ENCODE assay signal across 25 cellular contexts in the genomic region with DNA sequence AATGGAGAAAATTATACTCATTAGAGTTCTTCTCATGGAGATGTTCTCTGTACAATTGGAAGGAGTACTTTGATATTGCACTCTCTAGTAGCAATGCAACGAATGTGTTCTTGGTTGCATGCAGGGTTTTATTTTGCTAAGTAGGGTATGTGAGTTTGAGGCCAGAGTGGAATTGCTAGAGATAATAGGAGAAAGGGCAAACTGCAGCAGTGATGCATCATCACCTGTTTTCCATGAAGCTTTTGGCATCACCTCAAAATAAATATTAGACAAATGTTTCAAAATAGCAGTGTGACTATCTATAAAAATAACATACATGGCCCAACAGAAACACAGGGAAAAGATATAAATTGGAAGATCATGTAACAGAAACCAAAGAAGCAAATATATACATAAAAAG.
DNase-seq lines count a peak whose midpoint lies in the region; TF ChIP-seq lines count a peak whose summit lies in the region.
"Had no signal": no experiment of that assay in that cellular context is flagged by ENCODE, and none has a peak within 500 bp of the region (broad histone marks: within the 10 kb centered on the region; RNA-seq: fewer than 3 reads in every experiment).

No MANE protein-coding gene starts in this region.

- H3K27ac Mint-ChIP-seq in mesothelial cell of epicardium = peak overlapping the region; percentile 8
- H3K27ac Mint-ChIP-seq: activated CD4-positive, alpha-beta T cell treated with anti-CD3 and anti-CD28 coated beads, Interleukin-2, amount 10 ng/mL, durations not matched to agents 7 days and 5 days; activated naive CD8-positive, alpha-beta T cell treated with anti-CD3 and anti-CD28 coated beads, Interleukin-2, amount 50 U/mL, for 24 hours; activated T-helper 2 cell treated with anti-CD3 and anti-CD28 coated beads, Interferon-gamma antibody, Interleukin-2, Interleukin-4, amounts not matched to agents 10 μg/mL and 5 μg/mL and 100 μg/mL, durations not matched to agents 14 hours and 24 hours and 36 hours; H9; memory B cell; naive thymus-derived CD4-positive, alpha-beta T cell had no signal

- intact Hi-C loops in spleen (cut with DNase I; ENCODE audit: low total_unique reads) (no loop called here), colonic mucosa (cut with DNase I) (no loop called here)

- H3K27me3 ChIP-seq in spleen (replicated peaks in 1 of 7) = no peaks in the 10 kb centered on the region
- no peaks in the 10 kb centered on the region for H3K27me3 ChIP-seq in suprapubic skin
- H3K27me3 ChIP-seq in colonic mucosa = no peaks in the 10 kb centered on the region
- H3K27me3 ChIP-seq: BE2C, hepatocyte, ovary, tibial nerve had no signal

- H3K27me3 Mint-ChIP-seq in mesothelial cell of epicardium (ENCODE audit: low read depth) = peaks cover 4% of the 10 kb centered on the region
- H3K27me3 Mint-ChIP-seq: activated CD4-positive, alpha-beta T cell treated with anti-CD3 and anti-CD28 coated beads, Interleukin-2, amount 10 ng/mL, durations not matched to agents 7 days and 5 days had no signal

- H3K4me3 Mint-ChIP-seq in mesothelial cell of epicardium = no peak overlapping the region
- H3K4me3 Mint-ChIP-seq: activated CD4-positive, alpha-beta T cell treated with anti-CD3 and anti-CD28 coated beads, Interleukin-2, amount 10 ng/mL, durations not matched to agents 7 days and 5 days; activated naive CD8-positive, alpha-beta T cell treated with anti-CD3 and anti-CD28 coated beads, Interleukin-2, amount 50 U/mL, for 24 hours; central memory CD8-positive, alpha-beta T cell; H9; memory B cell; naive thymus-derived CD4-positive, alpha-beta T cell had no signal

- H3K9ac ChIP-seq in colonic mucosa (ENCODE audit: low read depth in 2 of 2, low read length in 2 of 2) = no peak overlapping the region

- TF ChIP-seq CTCF in mesothelial cell of epicardium (IDR thresholded peaks at IDR 0.05; ENCODE audit: unreplicated experiment) (no peak), spleen (IDR thresholded peaks at IDR 0.05 in 8 of 11, conservative IDR thresholded peaks at IDR 0.05 in 3 of 11) (no peak), suprapubic skin (IDR thresholded peaks at IDR 0.05) (no peak), colonic mucosa (IDR thresholded peaks at IDR 0.05) (no peak)

- peaks cover 8% of the 10 kb centered on the region for H3K36me3 Mint-ChIP-seq in mesothelial cell of epicardium

- TF ChIP-seq POLR2A in spleen (IDR thresholded peaks at IDR 0.05) = no peak
- no peak for TF ChIP-seq POLR2A in suprapubic skin (IDR thresholded peaks at IDR 0.05)

- H3K27ac ChIP-seq in spleen (no peak overlapping the region), suprapubic skin (no peak overlapping the region), colonic mucosa (no peak overlapping the region)
- H3K27ac ChIP-seq: hepatocyte, ovary, tibial nerve had no signal

- 65 to 92% (median 69%) methylated on average over 1 of the region's 1 CpG for WGBS in spleen, 5 donors
- 59% methylated on average over 1 of the region's 1 CpG for WGBS in suprapubic skin

- peaks cover 0 to 7% (median 0%) of the 10 kb centered on the region in 8 donors for H3K9me3 ChIP-seq in spleen
- no peaks in the 10 kb centered on the region for H3K9me3 ChIP-seq in suprapubic skin
- no peaks in the 10 kb centered on the region for H3K9me3 ChIP-seq in colonic mucosa
- H3K9me3 ChIP-seq: BE2C, ovary, tibial nerve had no signal

- H3K4me3 ChIP-seq in spleen = no peak overlapping the region
- no peak overlapping the region for H3K4me3 ChIP-seq in suprapubic skin
- no peak overlapping the region for H3K4me3 ChIP-seq in colonic mucosa
- H3K4me3 ChIP-seq: hepatocyte, ovary, tibial nerve had no signal

- no peak for TF ChIP-seq EP300 in suprapubic skin (IDR thresholded peaks at IDR 0.05)

- no peaks in the 10 kb centered on the region for H3K36me3 ChIP-seq in spleen
- no peaks in the 10 kb centered on the region for H3K36me3 ChIP-seq in suprapubic skin
- no peaks in the 10 kb centered on the region for H3K36me3 ChIP-seq in colonic mucosa
- H3K36me3 ChIP-seq: BE2C, ovary, tibial nerve had no signal

- DNase-seq in HCEC 1CT = peak; percentile 3
- DNase-seq in NCI-H69 (lab: John Stamatoyannopoulos, UW) = peak; percentile 31
- peak; percentile 29 for DNase-seq in cerebellar cortex (ENCODE audit: low spot score)
- DNase-seq in mesothelial cell of epicardium (ENCODE audit: low spot score in 2 of 2, unreplicated experiment in 2 of 2) = no peak
- no peak for DNase-seq in spleen
- no peak for DNase-seq in suprapubic skin (ENCODE audit: low spot score in 2 of 2)
- DNase-seq in colonic mucosa = no peak
- DNase-seq: activated CD4-positive, alpha-beta T cell treated with anti-CD3 and anti-CD28 coated beads, Interleukin-2, amount 10 ng/mL, durations not matched to agents 7 days and 5 days; activated naive CD8-positive, alpha-beta T cell treated with anti-CD3 and anti-CD28 coated beads, Interleukin-2, amount 50 U/mL, for 24 hours; BE2C; GDM1; H9; IMR-90; kidney; naive thymus-derived CD4-positive, alpha-beta T cell; NCI-H510A treated with DMSO at 0.1 percent for 48 hours; ovary; Right ventricle myocardium superior; stimulated activated CD4-positive, alpha-beta T cell treated with anti-CD3 and anti-CD28 coated beads, Interleukin-1b, Interleukin-23, amount 100 ng/mL, for 48 hours; stimulated activated naive CD8-positive, alpha-beta T cell treated with anti-CD3 and anti-CD28 coated beads, Interleukin-15, Interleukin-2, amounts not matched to agents 100 U/mL and 50 U/mL, for 24 hours had no signal

- H3K4me1 Mint-ChIP-seq in mesothelial cell of epicardium = peaks cover 34% of the 10 kb centered on the region
- H3K4me1 Mint-ChIP-seq: activated CD4-positive, alpha-beta T cell treated with anti-CD3 and anti-CD28 coated beads, Interleukin-2, amount 10 ng/mL, durations not matched to agents 7 days and 5 days; activated naive CD8-positive, alpha-beta T cell treated with anti-CD3 and anti-CD28 coated beads, Interleukin-2, amount 50 U/mL, for 24 hours; central memory CD8-positive, alpha-beta T cell; H9; memory B cell; naive thymus-derived CD4-positive, alpha-beta T cell had no signal

- peaks cover 20% of the 10 kb centered on the region for H3K9me3 Mint-ChIP-seq in mesothelial cell of epicardium
- H3K9me3 Mint-ChIP-seq: central memory CD8-positive, alpha-beta T cell had no signal

- no peaks in the 10 kb centered on the region for H3K4me1 ChIP-seq in spleen
- H3K4me1 ChIP-seq in suprapubic skin = no peaks in the 10 kb centered on the region
- H3K4me1 ChIP-seq in colonic mucosa = no peaks in the 10 kb centered on the region
- H3K4me1 ChIP-seq: BE2C, tibial nerve had no signal

Comparison
In these comparisons a context has a peak if more than half of its experiments do, and no peak if none do; other contexts are left out.
1. DNase-seq: peak in HCEC 1CT (single experiment), NCI-H69 (single experiment) and cerebellar cortex (single experiment); none in mesothelial cell of epicardium (0 of 2), spleen (single experiment), suprapubic skin (0 of 2) and colonic mucosa (single experiment).